Comparison of ENCODE assay signal across 22 cellular contexts in genomic region chr6:161918154-161918553, GRCh38.
DNase-seq lines count a peak whose midpoint lies in the region; ATAC-seq and TF ChIP-seq lines count a peak whose summit lies in the region.
"Had no signal": no experiment of that assay in that cellular context is flagged by ENCODE, and none has a peak within 500 bp of the region (broad histone marks: within the 10 kb centered on the region; RNA-seq: fewer than 3 reads in every experiment).

No MANE protein-coding gene starts in this region.

- peaks cover 8% of the 10 kb centered on the region for H3K4me1 ChIP-seq in smooth muscle cell (ENCODE audit: low read depth)
- H3K4me1 ChIP-seq in ovary (ENCODE audit: insufficient read depth): no peaks in the 10 kb centered on the region
- H3K4me1 ChIP-seq: BLaER1, HAP-1 had no signal

- H3K27me3 ChIP-seq in smooth muscle cell (ENCODE audit: low read depth) (no peaks in the 10 kb centered on the region), ovary (no peaks in the 10 kb centered on the region)
- H3K27me3 ChIP-seq: adrenal gland, BLaER1 had no signal

- H3K9me3 ChIP-seq in smooth muscle cell (replicated peaks; ENCODE audit: low read depth) (no peaks in the 10 kb centered on the region), ovary (no peaks in the 10 kb centered on the region)
- H3K9me3 ChIP-seq: adrenal gland, BLaER1, HAP-1, mucosa of descending colon had no signal

- no peak overlapping the region for H3K4me3 ChIP-seq in smooth muscle cell
- H3K4me3 ChIP-seq in ovary: no peak overlapping the region
- H3K4me3 ChIP-seq: adrenal gland, BLaER1, HAP-1, mucosa of descending colon had no signal

- H3F3A ChIP-seq in smooth muscle cell (ENCODE audit: low read depth): no peaks in the 10 kb centered on the region

- DNase-seq in NCI-H146 treated with DMSO at 0.1 percent for 48 hours (lab: John Stamatoyannopoulos, UW; ENCODE audit: unreplicated experiment) (peak; percentile 82), NCI-H146 (lab: John Stamatoyannopoulos, UW) (no peak), NCI-H1417 treated with DMSO at 0.1 percent for 48 hours (lab: John Stamatoyannopoulos, UW) (peak; percentile 87), astrocyte of the hippocampus (ENCODE audit: low read depth, low spot score) (peak; percentile 60), smooth muscle cell (lab: John Stamatoyannopoulos, UW; ENCODE audit: unreplicated experiment) (no peak), middle frontal gyrus (ENCODE audit: extremely low spot score, low spot score) (no peak), ovary (no peak)
- DNase-seq: activated gamma-delta T cell treated with Interleukin-2 at 50 U/mL for 16 hours; adrenal gland; cerebellar nuclear complex; effector memory CD8-positive, alpha-beta T cell; immature natural killer cell; Karpas-422; left ventricle myocardium superior; mucosa of descending colon; NCI-H446 treated with DMSO at 0.1 percent for 48 hours; stimulated activated naive CD8-positive, alpha-beta T cell treated with anti-CD3 and anti-CD28 coated beads, Interleukin-15, amount 100 ng/mL, for 72 hours; T-helper 17 cell had no signal

- H3K27ac ChIP-seq in smooth muscle cell (ENCODE audit: low read depth) (no peak overlapping the region), ovary (no peak overlapping the region)
- H3K27ac ChIP-seq: adrenal gland, BLaER1, VCaP had no signal

- WGBS in smooth muscle cell (ENCODE audit: low lambda C conversion rate): 83% methylated on average over 6 of the region's 6 CpGs
- 90 to 92% (median 92%) methylated on average over 6 of the region's 6 CpGs for WGBS in ovary, 3 donors

- TF ChIP-seq CTCF in smooth muscle cell (IDR thresholded peaks at IDR 0.05; ENCODE audit: borderline replicate concordance, insufficient read depth, poor library complexity, severe bottlenecking) (no peak), ovary (IDR thresholded peaks at IDR 0.05) (no peak)

- no peak for TF ChIP-seq POLR2A in ovary (IDR thresholded peaks at IDR 0.05)

- no peak for ATAC-seq in HG03521 (IDR thresholded peaks at IDR 0.05; ENCODE audit: unreplicated experiment)
- ATAC-seq: effector memory CD8-positive, alpha-beta T cell; left ventricle myocardium superior; mucosa of descending colon; stimulated activated naive CD8-positive, alpha-beta T cell treated with anti-CD3 and anti-CD28 coated beads, Interleukin-15, amount 100 ng/mL, for 72 hours; T-helper 17 cell had no signal

- peak overlapping the region; percentile 19 for H3K4me2 ChIP-seq in smooth muscle cell
- H3K4me2 ChIP-seq: BLaER1 had no signal

- H3K36me3 ChIP-seq in smooth muscle cell (ENCODE audit: low read depth): no peaks in the 10 kb centered on the region
- no peaks in the 10 kb centered on the region for H3K36me3 ChIP-seq in ovary
- H3K36me3 ChIP-seq: adrenal gland, BLaER1, HAP-1 had no signal

- H4K20me1 ChIP-seq in smooth muscle cell (ENCODE audit: low read depth): no peaks in the 10 kb centered on the region
- H4K20me1 ChIP-seq: BLaER1 had no signal

- intact Hi-C loops in ovary (cut with DNase I): no loop called here

- no peak overlapping the region for H3K9ac ChIP-seq in smooth muscle cell (ENCODE audit: low read depth)
- H3K9ac ChIP-seq: BLaER1 had no signal

- no peak for TF ChIP-seq EP300 in ovary (IDR thresholded peaks at IDR 0.05)

- no peak overlapping the region for H2AFZ ChIP-seq in smooth muscle cell (ENCODE audit: low read depth)

- no peaks in the 10 kb centered on the region for H3K79me2 ChIP-seq in smooth muscle cell (ENCODE audit: low read depth)

Comparison
In these comparisons a context has a peak if more than half of its experiments do, and no peak if none do; other contexts are left out.
1. DNase-seq: peak in NCI-H146 treated with DMSO at 0.1 percent for 48 hours (single experiment), NCI-H1417 treated with DMSO at 0.1 percent for 48 hours (single experiment) and astrocyte of the hippocampus (single experiment); none in NCI-H146 (single experiment), smooth muscle cell (single experiment), middle frontal gyrus (single experiment) and ovary (0 of 5).